Comparison of ENCODE assay signal across 35 cellular contexts in genomic region chr4:70178075-70178660, GRCh38. TPM values are rescaled to one million over a fixed set of nuclear protein-coding genes. Genes with fewer than 3 reads are reported as not detected.
"Had no signal": no experiment of that assay in that cellular context is flagged by ENCODE, and none has a peak within 500 bp of the region (broad histone marks: within the 10 kb centered on the region; RNA-seq: fewer than 3 reads in every experiment).

No MANE protein-coding gene starts in this region.

- ATAC-seq: activated naive CD4-positive, alpha-beta T cell treated with anti-CD3 and anti-CD28 coated beads, Interleukin-2, amount 50 U/mL, for 72 hours; activated T-cell treated with anti-CD3 and anti-CD28 coated beads, Interleukin-2, amount 50 U/mL, for 72 hours; gastroesophageal sphincter had no signal

- H3K9me3 ChIP-seq: ascending aorta, breast epithelium, colonic mucosa, esophagus squamous epithelium, gastroesophageal sphincter had no signal

- H3K36me3 Mint-ChIP-seq: activated naive CD4-positive, alpha-beta T cell treated with anti-CD3 and anti-CD28 coated beads, Interleukin-2, amount 10 ng/mL, durations not matched to agents 7 days and 5 days; activated naive CD4-positive, alpha-beta T cell treated with anti-CD3 and anti-CD28 coated beads, Interleukin-2, amount 50 U/mL, for 72 hours; activated naive CD8-positive, alpha-beta T cell treated with anti-CD3 and anti-CD28 coated beads, Interleukin-2, amount 10 ng/mL, durations not matched to agents 7 days and 5 days; brain had no signal

- H3K27me3 ChIP-seq: ascending aorta, breast epithelium, cardiac muscle cell, colonic mucosa, esophagus squamous epithelium, gastroesophageal sphincter had no signal

- H3K27ac Mint-ChIP-seq: activated CD4-positive, alpha-beta memory T cell treated with anti-CD3 and anti-CD28 coated beads, Interleukin-2, amount 10 ng/mL, durations not matched to agents 7 days and 5 days; activated CD4-positive, alpha-beta T cell treated with anti-CD3 and anti-CD28 coated beads, Interleukin-2, amount 10 ng/mL, durations not matched to agents 7 days and 5 days; activated naive CD4-positive, alpha-beta T cell treated with anti-CD3 and anti-CD28 coated beads, Interleukin-2, amount 10 ng/mL, durations not matched to agents 7 days and 5 days; activated naive CD4-positive, alpha-beta T cell treated with anti-CD3 and anti-CD28 coated beads, Interleukin-2, amount 50 U/mL, for 72 hours; activated naive CD8-positive, alpha-beta T cell treated with anti-CD3 and anti-CD28 coated beads, Interleukin-2, amount 10 ng/mL, durations not matched to agents 7 days and 5 days; activated T-cell treated with anti-CD3 and anti-CD28 coated beads, Interleukin-2, amount 50 U/mL, for 24 hours; activated T-cell treated with anti-CD3 and anti-CD28 coated beads, Interleukin-2, amount 50 U/mL, for 72 hours; brain had no signal

- H3K4me1 Mint-ChIP-seq: activated CD4-positive, alpha-beta memory T cell treated with anti-CD3 and anti-CD28 coated beads, Interleukin-2, amount 10 ng/mL, durations not matched to agents 7 days and 5 days; activated CD4-positive, alpha-beta T cell treated with anti-CD3 and anti-CD28 coated beads, Interleukin-2, amount 10 ng/mL, durations not matched to agents 7 days and 5 days; activated naive CD4-positive, alpha-beta T cell treated with anti-CD3 and anti-CD28 coated beads, Interleukin-2, amount 10 ng/mL, durations not matched to agents 7 days and 5 days; activated naive CD8-positive, alpha-beta T cell treated with anti-CD3 and anti-CD28 coated beads, Interleukin-2, amount 10 ng/mL, durations not matched to agents 7 days and 5 days; brain had no signal

- H3K4me3 ChIP-seq: ascending aorta, breast epithelium, cardiac muscle cell, colonic mucosa, esophagus squamous epithelium, gastroesophageal sphincter had no signal

- H3K9me3 Mint-ChIP-seq: activated CD4-positive, alpha-beta memory T cell treated with anti-CD3 and anti-CD28 coated beads, Interleukin-2, amount 10 ng/mL, durations not matched to agents 7 days and 5 days; activated CD4-positive, alpha-beta T cell treated with anti-CD3 and anti-CD28 coated beads, Interleukin-2, amount 10 ng/mL, durations not matched to agents 7 days and 5 days; activated naive CD4-positive, alpha-beta T cell treated with anti-CD3 and anti-CD28 coated beads, Interleukin-2, amount 10 ng/mL, durations not matched to agents 7 days and 5 days; activated naive CD4-positive, alpha-beta T cell treated with anti-CD3 and anti-CD28 coated beads, Interleukin-2, amount 50 U/mL, for 72 hours; activated naive CD8-positive, alpha-beta T cell treated with anti-CD3 and anti-CD28 coated beads, Interleukin-2, amount 10 ng/mL, durations not matched to agents 7 days and 5 days; activated T-cell treated with anti-CD3 and anti-CD28 coated beads, Interleukin-2, amount 50 U/mL, for 24 hours; activated T-cell treated with anti-CD3 and anti-CD28 coated beads, Interleukin-2, amount 50 U/mL, for 72 hours; brain had no signal

- DNase-seq: activated CD4-positive, alpha-beta memory T cell treated with anti-CD3 and anti-CD28 coated beads, Interleukin-2, amount 10 ng/mL, durations not matched to agents 7 days and 5 days; activated CD4-positive, alpha-beta T cell treated with anti-CD3 and anti-CD28 coated beads for 1 hour; activated CD4-positive, alpha-beta T cell treated with anti-CD3 and anti-CD28 coated beads for 4 hours; activated CD4-positive, alpha-beta T cell treated with anti-CD3 and anti-CD28 coated beads, Interleukin-2, amount 10 ng/mL, durations not matched to agents 7 days and 5 days; activated CD4-positive, alpha-beta T cell treated with anti-CD3 and anti-CD28 coated beads, Interleukin-2, amount 50 U/mL, for 4 hours; activated CD8-positive, alpha-beta memory T cell treated with anti-CD3 and anti-CD28 coated beads, Interleukin-2, amount 50 U/mL, for 48 hours; activated gamma-delta T cell; activated naive CD4-positive, alpha-beta T cell; activated naive CD4-positive, alpha-beta T cell treated with anti-CD3 and anti-CD28 coated beads, Interleukin-2, amount 10 ng/mL, durations not matched to agents 7 days and 5 days; activated naive CD8-positive, alpha-beta T cell treated with anti-CD3 and anti-CD28 coated beads, Interleukin-2, amount 10 ng/mL, durations not matched to agents 7 days and 5 days; activated T-cell treated with anti-CD3 and anti-CD28 coated beads for 4 hours; activated T-cell treated with anti-CD3 and anti-CD28 coated beads, Interleukin-2, amount 50 U/mL, for 24 hours; activated T-cell treated with anti-CD3 and anti-CD28 coated beads, Interleukin-2, amount 50 U/mL, for 72 hours; central memory CD4-positive, alpha-beta T cell; cerebellar nuclear complex; colonic mucosa; effector CD8-positive, alpha-beta T cell; esophagus squamous epithelium; foreskin melanocyte; T-helper 2 cell had no signal

- FAIRE-seq: endometrium, endothelial cell of umbilical vein had no signal

- H3K36me3 ChIP-seq: ascending aorta, breast epithelium, cardiac muscle cell, colonic mucosa, esophagus squamous epithelium, gastroesophageal sphincter had no signal

- H3K4me3 Mint-ChIP-seq: activated CD4-positive, alpha-beta memory T cell treated with anti-CD3 and anti-CD28 coated beads, Interleukin-2, amount 10 ng/mL, durations not matched to agents 7 days and 5 days; activated CD4-positive, alpha-beta T cell treated with anti-CD3 and anti-CD28 coated beads, Interleukin-2, amount 10 ng/mL, durations not matched to agents 7 days and 5 days; activated naive CD4-positive, alpha-beta T cell treated with anti-CD3 and anti-CD28 coated beads, Interleukin-2, amount 10 ng/mL, durations not matched to agents 7 days and 5 days; activated naive CD8-positive, alpha-beta T cell treated with anti-CD3 and anti-CD28 coated beads, Interleukin-2, amount 10 ng/mL, durations not matched to agents 7 days and 5 days; activated T-cell treated with anti-CD3 and anti-CD28 coated beads, Interleukin-2, amount 50 U/mL, for 24 hours; activated T-cell treated with anti-CD3 and anti-CD28 coated beads, Interleukin-2, amount 50 U/mL, for 72 hours; brain had no signal

- H3K4me1 ChIP-seq: ascending aorta, breast epithelium, colonic mucosa, esophagus squamous epithelium, gastroesophageal sphincter had no signal

- H3K27ac ChIP-seq: ascending aorta, breast epithelium, cardiac muscle cell, colonic mucosa, epithelial cell of prostate, esophagus squamous epithelium, gastroesophageal sphincter had no signal

- H3K27me3 Mint-ChIP-seq: activated CD4-positive, alpha-beta memory T cell treated with anti-CD3 and anti-CD28 coated beads, Interleukin-2, amount 10 ng/mL, durations not matched to agents 7 days and 5 days; activated CD4-positive, alpha-beta T cell treated with anti-CD3 and anti-CD28 coated beads, Interleukin-2, amount 10 ng/mL, durations not matched to agents 7 days and 5 days; activated naive CD4-positive, alpha-beta T cell treated with anti-CD3 and anti-CD28 coated beads, Interleukin-2, amount 10 ng/mL, durations not matched to agents 7 days and 5 days; activated naive CD8-positive, alpha-beta T cell treated with anti-CD3 and anti-CD28 coated beads, Interleukin-2, amount 10 ng/mL, durations not matched to agents 7 days and 5 days; activated T-cell treated with anti-CD3 and anti-CD28 coated beads, Interleukin-2, amount 50 U/mL, for 24 hours had no signal

RNA-seq across cellular contexts. Expression of gene ODAM, which starts 17.4 kb away (rescaled TPM):
- total RNA-seq: activated CD4-positive, alpha-beta memory T cell treated with anti-CD3 and anti-CD28 coated beads, Interleukin-2, amount 10 ng/mL, durations not matched to agents 7 days and 5 days; activated CD4-positive, alpha-beta T cell treated with anti-CD3 and anti-CD28 coated beads, Interleukin-2, amount 10 ng/mL, durations not matched to agents 7 days and 5 days; activated naive CD4-positive, alpha-beta T cell treated with anti-CD3 and anti-CD28 coated beads, Interleukin-2, amount 50 U/mL, for 72 hours; activated naive CD8-positive, alpha-beta T cell treated with anti-CD3 and anti-CD28 coated beads, Interleukin-2, amount 10 ng/mL, durations not matched to agents 7 days and 5 days; activated T-cell treated with anti-CD3 and anti-CD28 coated beads, Interleukin-2, amount 50 U/mL, for 72 hours; ascending aorta; dermis microvascular lymphatic vessel endothelial cell; endothelial cell of umbilical vein; esophagus squamous epithelium; fibroblast of lung; fibroblast of villous mesenchyme; glomerular endothelial cell; T-helper 1 cell treated with Interleukin-12 subunit alpha and Interleukin-12 subunit beta and Interleukin-4 antibody, amounts not matched to agents 30 ng/mL and 1 ng/mL, for 36 hours had no signal
- polyA plus RNA-seq: endothelial cell of umbilical vein, fibroblast of lung had no signal

RNA-seq across cellular contexts. Expression of gene PRR27, which starts 24.1 kb away (rescaled TPM):
- total RNA-seq: activated CD4-positive, alpha-beta memory T cell treated with anti-CD3 and anti-CD28 coated beads, Interleukin-2, amount 10 ng/mL, durations not matched to agents 7 days and 5 days; activated CD4-positive, alpha-beta T cell treated with anti-CD3 and anti-CD28 coated beads, Interleukin-2, amount 10 ng/mL, durations not matched to agents 7 days and 5 days; activated naive CD4-positive, alpha-beta T cell treated with anti-CD3 and anti-CD28 coated beads, Interleukin-2, amount 50 U/mL, for 72 hours; activated naive CD8-positive, alpha-beta T cell treated with anti-CD3 and anti-CD28 coated beads, Interleukin-2, amount 10 ng/mL, durations not matched to agents 7 days and 5 days; activated T-cell treated with anti-CD3 and anti-CD28 coated beads, Interleukin-2, amount 50 U/mL, for 72 hours; ascending aorta; breast epithelium; cardiac muscle cell; colonic mucosa; dermis microvascular lymphatic vessel endothelial cell; endothelial cell of umbilical vein; esophagus squamous epithelium; fibroblast of lung; fibroblast of villous mesenchyme; gastroesophageal sphincter; glomerular endothelial cell; T-helper 1 cell treated with Interleukin-12 subunit alpha and Interleukin-12 subunit beta and Interleukin-4 antibody, amounts not matched to agents 30 ng/mL and 1 ng/mL, for 36 hours had no signal
- polyA plus RNA-seq: cardiac muscle cell, endothelial cell of umbilical vein, esophagus, fibroblast of lung had no signal

RNA-seq across cellular contexts. Expression of gene FDCSP, which starts 47.8 kb away (rescaled TPM):
- total RNA-seq: activated CD4-positive, alpha-beta memory T cell treated with anti-CD3 and anti-CD28 coated beads, Interleukin-2, amount 10 ng/mL, durations not matched to agents 7 days and 5 days; activated CD4-positive, alpha-beta T cell treated with anti-CD3 and anti-CD28 coated beads, Interleukin-2, amount 10 ng/mL, durations not matched to agents 7 days and 5 days; activated naive CD4-positive, alpha-beta T cell treated with anti-CD3 and anti-CD28 coated beads, Interleukin-2, amount 50 U/mL, for 72 hours; activated naive CD8-positive, alpha-beta T cell treated with anti-CD3 and anti-CD28 coated beads, Interleukin-2, amount 10 ng/mL, durations not matched to agents 7 days and 5 days; activated T-cell treated with anti-CD3 and anti-CD28 coated beads, Interleukin-2, amount 50 U/mL, for 72 hours; ascending aorta; cardiac muscle cell; dermis microvascular lymphatic vessel endothelial cell; endothelial cell of umbilical vein; fibroblast of lung; fibroblast of villous mesenchyme; glomerular endothelial cell; T-helper 1 cell treated with Interleukin-12 subunit alpha and Interleukin-12 subunit beta and Interleukin-4 antibody, amounts not matched to agents 30 ng/mL and 1 ng/mL, for 36 hours had no signal
- polyA plus RNA-seq: cardiac muscle cell, endothelial cell of umbilical vein, fibroblast of lung had no signal
